34 cellular contexts compared by ENCODE assay signal in genomic region chr2:188770296-188770695, GRCh38.
"Had no signal": no experiment of that assay in that cellular context is flagged by ENCODE, and none has a peak within 500 bp of the region (broad histone marks: within the 10 kb centered on the region; RNA-seq: fewer than 3 reads in every experiment).

No MANE protein-coding gene starts in this region.

- H3K36me3 ChIP-seq: MG63 had no signal

- DNase-seq: Karpas-422, Kasumi-1, MG63, MM.1S, MV-4-11, NCI-H1048, NCI-H1092, NCI-H1092 treated with DMSO at 0.1 percent for 48 hours, NCI-H1105, NCI-H1105 treated with DMSO at 0.1 percent for 48 hours, NCI-H1417, NCI-H1417 treated with DMSO at 0.1 percent for 48 hours, NCI-H1436, NCI-H1436 treated with DMSO at 0.1 percent for 48 hours, NCI-H146, NCI-H1694, NCI-H1694 treated with DMSO at 0.1 percent for 48 hours, NCI-H187, NCI-H187 treated with DMSO at 0.1 percent for 48 hours, NCI-H1930, NCI-H2029, NCI-H2029 treated with DMSO at 0.1 percent for 48 hours, NCI-H2081, NCI-H2081 treated with DMSO at 0.1 percent for 48 hours, NCI-H2107, NCI-H2171, NCI-H2171 treated with DMSO at 0.1 percent for 48 hours, NCI-H2227 treated with DMSO at 0.1 percent for 48 hours, NCI-H226, NCI-H345, NCI-H446, NCI-H446 treated with DMSO at 0.1 percent for 48 hours, NCI-H510A, NCI-H510A treated with DMSO at 0.1 percent for 48 hours had no signal

- H3K4me3 ChIP-seq: MG63 had no signal

- H3K9me3 ChIP-seq: MG63 had no signal

- H3K27me3 ChIP-seq: MG63 had no signal
